ENCODE assay signal across 8 cellular contexts in the genomic region with DNA sequence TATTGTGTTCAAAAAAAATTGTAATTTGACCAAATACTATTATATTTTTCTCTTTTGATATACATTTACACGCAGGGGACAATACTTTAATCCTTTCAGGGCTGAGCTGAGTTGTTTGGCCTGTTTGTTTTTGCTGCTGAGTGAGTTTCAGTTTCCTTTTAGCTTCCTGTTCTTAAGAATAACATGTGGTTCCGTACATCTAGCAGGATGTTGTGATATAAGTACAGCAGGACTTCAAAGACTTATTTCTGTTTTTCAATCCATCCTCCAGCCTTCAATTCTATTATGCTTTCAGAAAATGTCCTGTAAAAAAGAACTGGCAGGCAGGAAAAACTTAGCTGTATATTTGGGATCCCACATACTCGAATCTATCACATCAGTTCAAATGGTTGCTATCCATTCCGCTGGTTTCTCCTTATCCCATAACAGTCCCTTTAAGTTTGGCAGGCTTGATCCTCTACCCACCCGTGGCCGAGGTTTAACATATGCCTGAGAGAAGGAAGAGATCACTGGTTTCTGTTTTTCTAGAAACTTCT.
A peak's percentile ranks its signal among the peaks of the same experiment; 100 is the strongest.
DNase-seq lines count a peak whose midpoint lies in the region; ATAC-seq and TF ChIP-seq lines count a peak whose summit lies in the region.

No MANE protein-coding gene starts in this region.

- no peaks in the 10 kb centered on the region for H3K79me2 ChIP-seq in OCI-LY7 (ENCODE audit: insufficient read depth, low read depth, low read length)
- H3K79me2 ChIP-seq in osteoblast (ENCODE audit: insufficient read depth, low read length), result no peaks in the 10 kb centered on the region

- H3K27ac ChIP-seq in OCI-LY7 (ENCODE audit: low read depth, low read length, poor library complexity, severe bottlenecking) (peak overlapping the region; percentile 73), osteoblast (ENCODE audit: low read depth, low read length) (no peak overlapping the region)
- H3K27ac ChIP-seq in effector memory CD4-positive, alpha-beta T cell (ENCODE audit: insufficient read depth, low read length, poor library complexity, severe bottlenecking), result peak overlapping the region; percentile 71

- BruUV-seq in OCI-LY7 (replicated peaks; lab: Mats Ljungman, UMichigan), result no TSS peak

- H3K4me2 ChIP-seq in OCI-LY7 (ENCODE audit: low read length) (peak overlapping the region; percentile 72), osteoblast (ENCODE audit: insufficient read depth, low read length) (peak overlapping the region; percentile 70)

- peak; percentile 12 to 18 for DNase-seq in activated CD4-positive, alpha-beta T cell treated with anti-CD3 and anti-CD28 coated beads for 4 hours
- DNase-seq in activated CD4-positive, alpha-beta T cell treated with anti-CD3 and anti-CD28 coated beads, Interleukin-2, amount 50 U/mL, for 1 hour, result no peak
- DNase-seq in OCI-LY7 (ENCODE audit: low spot score), result peak; percentile 85
- DNase-seq in effector memory CD4-positive, alpha-beta T cell, result no peak
- DNase-seq in osteoblast (ENCODE audit: insufficient read length, low spot score, missing footprints), result no peak
- no peak for DNase-seq in NCI-H1092 (lab: John Stamatoyannopoulos, UW)
- DNase-seq in NCI-H226, result no peak

- H3K9me3 ChIP-seq in OCI-LY7 (ENCODE audit: low read length) (no peaks in the 10 kb centered on the region), osteoblast (ENCODE audit: low read depth, low read length) (no peaks in the 10 kb centered on the region)
- H3K9me3 ChIP-seq in effector memory CD4-positive, alpha-beta T cell (ENCODE audit: control insufficient read depth, low read length), result no peaks in the 10 kb centered on the region

- CTCF ChIA-PET in OCI-LY7 (lab: Charles Lee; ENCODE audit: unreplicated experiment), result no interaction called here

- POLR2A ChIA-PET in OCI-LY7 (lab: Charles Lee), result interaction anchor here (0.7 to 1.5 kb wide), 5 partner anchors 12 to 44 kb away, joined by 3 to 4 read pairs (median 3); no protein-coding TSS in a partner anchor

- intact Hi-C loops in OCI-LY7 (cut with micrococcal nuclease; ENCODE audit: unreplicated experiment), result no loop called here

- H3K36me3 ChIP-seq in OCI-LY7 (ENCODE audit: insufficient read depth, low read length) (no peaks in the 10 kb centered on the region), osteoblast (ENCODE audit: insufficient read depth, low read length) (no peaks in the 10 kb centered on the region)
- no peaks in the 10 kb centered on the region for H3K36me3 ChIP-seq in effector memory CD4-positive, alpha-beta T cell (ENCODE audit: control insufficient read depth, insufficient read depth, low read length)

- ATAC-seq in HG02981 (IDR thresholded peaks at IDR 0.05; ENCODE audit: unreplicated experiment), result peak; percentile 99

- no peaks in the 10 kb centered on the region for H3K9me2 ChIP-seq in OCI-LY7 (ENCODE audit: insufficient read depth, low read length)

- H3K27me3 ChIP-seq in effector memory CD4-positive, alpha-beta T cell (replicated peaks; ENCODE audit: control insufficient read depth, insufficient read depth, low read length, poor library complexity, severe bottlenecking), result no peaks in the 10 kb centered on the region
- no peaks in the 10 kb centered on the region for H3K27me3 ChIP-seq in osteoblast (ENCODE audit: insufficient read depth, low read length)

- H2AFZ ChIP-seq in OCI-LY7 (ENCODE audit: low read length) (peak overlapping the region; percentile 98), osteoblast (ENCODE audit: low read length) (peak overlapping the region; percentile 43)

- peaks cover 37% of the 10 kb centered on the region for H3K4me1 ChIP-seq in OCI-LY7 (ENCODE audit: insufficient read depth, low read length, poor library complexity, severe bottlenecking)
- peaks cover 27% of the 10 kb centered on the region for H3K4me1 ChIP-seq in effector memory CD4-positive, alpha-beta T cell (ENCODE audit: control insufficient read depth, insufficient read depth, low read length, poor library complexity, severe bottlenecking)
- H3K4me1 ChIP-seq in osteoblast (ENCODE audit: insufficient read depth, low read length), result no peaks in the 10 kb centered on the region

- peak overlapping the region; percentile 55 for H3K4me3 ChIP-seq in OCI-LY7 (ENCODE audit: low read depth, low read length, poor library complexity, severe bottlenecking)
- H3K4me3 ChIP-seq in effector memory CD4-positive, alpha-beta T cell (ENCODE audit: insufficient read depth, low read depth, low read length, poor library complexity, severe bottlenecking), result peak overlapping the region; percentile 1
- peak overlapping the region; percentile 56 for H3K4me3 ChIP-seq in osteoblast (ENCODE audit: insufficient read depth, low read length)

- no peak for TF ChIP-seq CTCF in OCI-LY7 (conservative IDR thresholded peaks at IDR 0.05; ENCODE audit: low read length)
- TF ChIP-seq CTCF in osteoblast (IDR thresholded peaks at IDR 0.05; ENCODE audit: extremely low read depth, low read depth, low read length), result no peak

- H4K20me1 ChIP-seq in OCI-LY7 (ENCODE audit: insufficient read depth, low read length) (no peaks in the 10 kb centered on the region), osteoblast (ENCODE audit: insufficient read depth, low read length) (no peaks in the 10 kb centered on the region)

Comparison
In these comparisons a context has a peak if more than half of its experiments do, and no peak if none do; other contexts are left out.
1. DNase-seq: peak in activated CD4-positive, alpha-beta T cell treated with anti-CD3 and anti-CD28 coated beads for 4 hours (2 of 2) and OCI-LY7 (single experiment); none in activated CD4-positive, alpha-beta T cell treated with anti-CD3 and anti-CD28 coated beads, Interleukin-2, amount 50 U/mL, for 1 hour (single experiment), effector memory CD4-positive, alpha-beta T cell (0 of 3), osteoblast (single experiment), NCI-H1092 (single experiment) and NCI-H226 (single experiment).
2. H3K4me3 ChIP-seq: peak in every context shown above with its lines; median percentile 56 in osteoblast; 55 in OCI-LY7; 1 in effector memory CD4-positive, alpha-beta T cell.